ENCODE assay signal across 16 cellular contexts in the genomic region with DNA sequence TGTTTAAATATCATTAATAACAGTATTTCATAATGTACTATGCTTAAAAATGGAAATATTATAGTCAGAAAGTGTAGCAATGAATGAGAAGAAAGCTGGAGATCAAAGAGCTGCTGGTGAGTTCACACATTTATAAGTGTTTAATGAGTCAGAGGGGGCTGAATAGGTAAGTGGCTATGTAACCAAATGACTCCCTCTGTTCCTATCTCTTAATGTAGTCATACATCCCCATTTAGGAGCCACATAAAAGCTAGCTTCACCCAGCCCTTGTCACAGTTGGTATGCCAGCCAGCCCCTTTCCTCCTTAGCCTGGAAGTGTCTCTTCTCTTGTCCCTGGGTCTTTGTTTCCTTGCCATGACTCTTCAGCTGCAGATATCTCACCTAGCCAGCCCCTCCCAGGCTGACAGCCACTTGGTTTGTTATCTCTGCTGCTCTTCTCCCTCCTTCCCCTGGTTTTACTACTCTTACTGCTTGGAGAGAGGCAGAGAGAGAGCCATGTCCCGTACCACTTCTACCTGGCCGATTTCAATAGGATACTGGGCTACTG.
A peak's percentile ranks its signal among the peaks of the same experiment; 100 is the strongest.
DNase-seq lines count a peak whose midpoint lies in the region; ATAC-seq and TF ChIP-seq lines count a peak whose summit lies in the region.
"Had no signal": no experiment of that assay in that cellular context is flagged by ENCODE, and none has a peak within 500 bp of the region (broad histone marks: within the 10 kb centered on the region; RNA-seq: fewer than 3 reads in every experiment).

No MANE protein-coding gene starts in this region.

- no peaks in the 10 kb centered on the region for H3K79me2 ChIP-seq in GM23248 (ENCODE audit: insufficient read depth)

- no peak overlapping the region for H2AFZ ChIP-seq in GM23248

- H3K36me3 ChIP-seq in GM23248 (ENCODE audit: low read depth): no peaks in the 10 kb centered on the region

- no peaks in the 10 kb centered on the region for H4K20me1 ChIP-seq in GM23248 (ENCODE audit: insufficient read depth)

- no peaks in the 10 kb centered on the region; the same call in 1 of the 2 replicates for H3K9me2 ChIP-seq in GM23248 (ENCODE audit: insufficient read depth)

- H3K27ac ChIP-seq in GM23248: no peak overlapping the region
- H3K27ac ChIP-seq: RWPE1 had no signal

- in situ Hi-C loops in GM23248 (cut with MboI): no loop called here

- no peak overlapping the region for H3K4me2 ChIP-seq in GM23248 (ENCODE audit: unreplicated experiment)

- H3F3A ChIP-seq in GM23248 (ENCODE audit: insufficient read depth): no peaks in the 10 kb centered on the region

- no peak overlapping the region for H3K4me3 ChIP-seq in epithelial cell of esophagus (ENCODE audit: low read length)
- H3K4me3 ChIP-seq in GM23248: no peak overlapping the region

- ATAC-seq in GM21515 (IDR thresholded peaks at IDR 0.05; ENCODE audit: unreplicated experiment): no peak

- DNase-seq in DMS153 treated with DMSO at 0.1 percent for 48 hours (lab: John Stamatoyannopoulos, UW; ENCODE audit: unreplicated experiment) (peak; percentile 59), DMS79 (lab: John Stamatoyannopoulos, UW) (peak; percentile 17), NCI-H345 (lab: John Stamatoyannopoulos, UW) (peak; percentile 56), epithelial cell of esophagus (ENCODE audit: low read depth) (peak; percentile 13), HT-29 (ENCODE audit: low spot score) (no peak), GM23248 (no peak)
- DNase-seq in activated CD4-positive, alpha-beta T cell treated with anti-CD3 and anti-CD28 coated beads for 48 hours: no peak
- DNase-seq: DND-41, GDM1, GOT3, MV-4-11, NCI-H226, OCI-M1, T-helper 1 cell had no signal

- H3K27me3 ChIP-seq in GM23248 (replicated peaks; ENCODE audit: insufficient read depth): no peaks in the 10 kb centered on the region

- no peak for TF ChIP-seq CTCF in epithelial cell of esophagus (IDR thresholded peaks at IDR 0.05; ENCODE audit: insufficient read depth, low read depth, low read length, missing control alignments)

- no peaks in the 10 kb centered on the region for H3K4me1 ChIP-seq in GM23248 (ENCODE audit: insufficient read depth)

- no peak overlapping the region for H3K9ac ChIP-seq in GM23248

- WGBS in GM23248 (ENCODE audit: low coverage in 1 of 2, low lambda C conversion rate in 2 of 2, missing lambda C conversion rate in 2 of 2), 2 experiments: 17 to 20% methylated on average over 2 of the region's 2 CpGs

- H3K9me3 ChIP-seq in GM23248 (ENCODE audit: low read depth): no peaks in the 10 kb centered on the region

Comparison
In these comparisons a context has a peak if more than half of its experiments do, and no peak if none do; other contexts are left out.
1. DNase-seq: peak in DMS153 treated with DMSO at 0.1 percent for 48 hours (single experiment), DMS79 (single experiment), NCI-H345 (single experiment) and epithelial cell of esophagus (single experiment); none in activated CD4-positive, alpha-beta T cell treated with anti-CD3 and anti-CD28 coated beads for 48 hours (single experiment), HT-29 (single experiment) and GM23248 (single experiment).